1 cellular context compared by ENCODE assay signal in the genomic region with DNA sequence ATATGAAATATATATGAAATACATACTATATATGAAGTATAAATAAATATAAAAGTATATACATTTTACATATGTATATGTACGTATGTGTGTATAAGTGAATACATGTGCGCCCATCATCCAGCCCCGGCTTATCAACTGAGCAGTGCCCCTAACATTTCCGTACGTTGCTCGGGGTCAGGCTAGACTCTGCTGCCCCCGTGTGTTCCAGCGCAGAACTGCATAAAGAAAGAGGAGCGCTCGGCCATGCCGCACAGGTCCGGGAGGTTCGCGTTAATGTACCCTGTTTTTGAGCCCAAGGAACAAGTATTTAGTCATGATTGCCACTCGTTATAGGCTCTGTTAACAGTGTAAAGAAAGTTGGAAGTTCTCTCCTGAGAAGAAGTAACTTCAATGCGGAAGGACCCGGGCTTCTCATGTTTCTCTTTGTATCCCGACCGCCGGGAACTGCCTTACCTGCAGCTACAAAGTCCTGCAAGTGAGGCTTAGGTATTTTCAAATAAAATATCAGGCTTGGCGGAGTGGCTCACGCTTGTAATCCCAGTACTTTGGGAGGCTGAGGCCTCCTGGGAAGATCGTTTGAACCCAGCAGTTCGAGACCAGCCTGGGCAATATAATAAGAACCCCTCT.
TF ChIP-seq lines count a peak whose summit lies in the region.

No MANE protein-coding gene starts in this region.

TF ChIP-seq in HepG2, 621 proteins besides CTCF, POLR2A, EP300 and RAD21 (continued from another document and continues in another):
- TF ChIP-seq ZBTB33 (CRISPR knock-in tag; IDR thresholded peaks at IDR 0.05) (no peak), ZNF256 (CRISPR knock-in tag; conservative IDR thresholded peaks at IDR 0.05) (no peak), SMC3 (IDR thresholded peaks at IDR 0.05; ENCODE audit: low read length) (peak; percentile 82), ZNF501 (CRISPR knock-in tag; IDR thresholded peaks at IDR 0.05) (peak; percentile 16; the same call in 1 of the 2 replicates), ZBTB7A (CRISPR knock-in tag; IDR thresholded peaks at IDR 0.05) (no peak), ESRRA (CRISPR knock-in tag; IDR thresholded peaks at IDR 0.05; ENCODE audit: low read depth) (no peak), SMAD3 (CRISPR knock-in tag; IDR thresholded peaks at IDR 0.05) (0 out of 2 replicates have a peak, but pooled peaks have one; percentile 27), ZNF639 (CRISPR knock-in tag; conservative IDR thresholded peaks at IDR 0.05) (no peak), THYN1 (CRISPR knock-in tag; IDR thresholded peaks at IDR 0.05; ENCODE audit: borderline replicate concordance, low read depth) (no peak), MYPOP (CRISPR knock-in tag; IDR thresholded peaks at IDR 0.05) (no peak), SAP130 (CRISPR knock-in tag; IDR thresholded peaks at IDR 0.05; ENCODE audit: low read depth) (no peak), POGZ (CRISPR knock-in tag; IDR thresholded peaks at IDR 0.05) (0 out of 2 replicates have a peak, but pooled peaks have one; percentile 22), ZBTB34 (CRISPR knock-in tag; IDR thresholded peaks at IDR 0.05) (no peak), KLF6 (CRISPR knock-in tag; IDR thresholded peaks at IDR 0.05) (no peak), ZNF746 (CRISPR knock-in tag; IDR thresholded peaks at IDR 0.05) (no peak), ZMAT3 (CRISPR knock-in tag; conservative IDR thresholded peaks at IDR 0.05) (no peak), ZFP36L2 (CRISPR knock-in tag; IDR thresholded peaks at IDR 0.05) (no peak), TCF12 (IDR thresholded peaks at IDR 0.05) (no peak), TCF12 (CRISPR knock-in tag; IDR thresholded peaks at IDR 0.05) (no peak), NCOR1 (IDR thresholded peaks at IDR 0.05; ENCODE audit: borderline replicate concordance, low read length) (no peak), ZNF121 (CRISPR knock-in tag; IDR thresholded peaks at IDR 0.05) (no peak), ZNF546 (CRISPR knock-in tag; conservative IDR thresholded peaks at IDR 0.05) (no peak), CREM (IDR thresholded peaks at IDR 0.05) (no peak), CREM (CRISPR knock-in tag; IDR thresholded peaks at IDR 0.05) (no peak), MATR3 (CRISPR knock-in tag; IDR thresholded peaks at IDR 0.05) (no peak), ELF3 (CRISPR knock-in tag; IDR thresholded peaks at IDR 0.05) (peak; percentile 21; the same call in 1 of the 2 replicates), MLXIP (CRISPR knock-in tag; IDR thresholded peaks at IDR 0.05; ENCODE audit: borderline replicate concordance) (no peak), ZFY (CRISPR knock-in tag; IDR thresholded peaks at IDR 0.05) (no peak), ZSCAN21 (CRISPR knock-in tag; IDR thresholded peaks at IDR 0.05; ENCODE audit: borderline replicate concordance) (no peak), ATF1 (CRISPR knock-in tag; IDR thresholded peaks at IDR 0.05) (no peak), GATAD2A (CRISPR knock-in tag; IDR thresholded peaks at IDR 0.05) (peak; percentile 44; the same call in 1 of the 2 replicates), SP2 (CRISPR knock-in tag; IDR thresholded peaks at IDR 0.05) (no peak), ZNF441 (CRISPR knock-in tag; IDR thresholded peaks at IDR 0.05; ENCODE audit: borderline replicate concordance) (no peak), YEATS4 (CRISPR knock-in tag; IDR thresholded peaks at IDR 0.05; ENCODE audit: borderline replicate concordance) (no peak), IKZF1 (IDR thresholded peaks at IDR 0.05) (no peak)
- TF ChIP-seq, protein P1, sequence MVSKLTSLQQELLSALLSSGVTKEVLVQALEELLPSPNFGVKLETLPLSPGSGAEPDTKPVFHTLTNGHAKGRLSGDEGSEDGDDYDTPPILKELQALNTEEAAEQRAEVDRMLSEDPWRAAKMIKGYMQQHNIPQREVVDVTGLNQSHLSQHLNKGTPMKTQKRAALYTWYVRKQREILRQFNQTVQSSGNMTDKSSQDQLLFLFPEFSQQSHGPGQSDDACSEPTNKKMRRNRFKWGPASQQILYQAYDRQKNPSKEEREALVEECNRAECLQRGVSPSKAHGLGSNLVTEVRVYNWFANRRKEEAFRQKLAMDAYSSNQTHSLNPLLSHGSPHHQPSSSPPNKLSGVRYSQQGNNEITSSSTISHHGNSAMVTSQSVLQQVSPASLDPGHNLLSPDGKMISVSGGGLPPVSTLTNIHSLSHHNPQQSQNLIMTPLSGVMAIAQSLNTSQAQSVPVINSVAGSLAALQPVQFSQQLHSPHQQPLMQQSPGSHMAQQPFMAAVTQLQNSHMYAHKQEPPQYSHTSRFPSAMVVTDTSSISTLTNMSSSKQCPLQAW (CRISPR knock-in tag; IDR thresholded peaks at IDR 0.05): 0 out of 2 replicates have a peak, but pooled peaks have one; percentile 47
- TF ChIP-seq, protein P2, sequence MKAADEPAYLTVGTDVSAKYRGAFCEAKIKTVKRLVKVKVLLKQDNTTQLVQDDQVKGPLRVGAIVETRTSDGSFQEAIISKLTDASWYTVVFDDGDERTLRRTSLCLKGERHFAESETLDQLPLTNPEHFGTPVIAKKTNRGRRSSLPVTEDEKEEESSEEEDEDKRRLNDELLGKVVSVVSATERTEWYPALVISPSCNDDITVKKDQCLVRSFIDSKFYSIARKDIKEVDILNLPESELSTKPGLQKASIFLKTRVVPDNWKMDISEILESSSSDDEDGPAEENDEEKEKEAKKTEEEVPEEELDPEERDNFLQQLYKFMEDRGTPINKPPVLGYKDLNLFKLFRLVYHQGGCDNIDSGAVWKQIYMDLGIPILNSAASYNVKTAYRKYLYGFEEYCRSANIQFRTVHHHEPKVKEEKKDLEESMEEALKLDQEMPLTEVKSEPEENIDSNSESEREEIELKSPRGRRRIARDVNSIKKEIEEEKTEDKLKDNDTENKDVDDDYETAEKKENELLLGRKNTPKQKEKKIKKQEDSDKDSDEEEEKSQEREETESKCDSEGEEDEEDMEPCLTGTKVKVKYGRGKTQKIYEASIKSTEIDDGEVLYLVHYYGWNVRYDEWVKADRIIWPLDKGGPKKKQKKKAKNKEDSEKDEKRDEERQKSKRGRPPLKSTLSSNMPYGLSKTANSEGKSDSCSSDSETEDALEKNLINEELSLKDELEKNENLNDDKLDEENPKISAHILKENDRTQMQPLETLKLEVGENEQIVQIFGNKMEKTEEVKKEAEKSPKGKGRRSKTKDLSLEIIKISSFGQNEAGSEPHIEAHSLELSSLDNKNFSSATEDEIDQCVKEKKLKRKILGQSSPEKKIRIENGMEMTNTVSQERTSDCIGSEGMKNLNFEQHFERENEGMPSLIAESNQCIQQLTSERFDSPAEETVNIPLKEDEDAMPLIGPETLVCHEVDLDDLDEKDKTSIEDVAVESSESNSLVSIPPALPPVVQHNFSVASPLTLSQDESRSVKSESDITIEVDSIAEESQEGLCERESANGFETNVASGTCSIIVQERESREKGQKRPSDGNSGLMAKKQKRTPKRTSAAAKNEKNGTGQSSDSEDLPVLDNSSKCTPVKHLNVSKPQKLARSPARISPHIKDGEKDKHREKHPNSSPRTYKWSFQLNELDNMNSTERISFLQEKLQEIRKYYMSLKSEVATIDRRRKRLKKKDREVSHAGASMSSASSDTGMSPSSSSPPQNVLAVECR (CRISPR knock-in tag; IDR thresholded peaks at IDR 0.05; ENCODE audit: borderline replicate concordance): no peak
- TF ChIP-seq, protein P3, sequence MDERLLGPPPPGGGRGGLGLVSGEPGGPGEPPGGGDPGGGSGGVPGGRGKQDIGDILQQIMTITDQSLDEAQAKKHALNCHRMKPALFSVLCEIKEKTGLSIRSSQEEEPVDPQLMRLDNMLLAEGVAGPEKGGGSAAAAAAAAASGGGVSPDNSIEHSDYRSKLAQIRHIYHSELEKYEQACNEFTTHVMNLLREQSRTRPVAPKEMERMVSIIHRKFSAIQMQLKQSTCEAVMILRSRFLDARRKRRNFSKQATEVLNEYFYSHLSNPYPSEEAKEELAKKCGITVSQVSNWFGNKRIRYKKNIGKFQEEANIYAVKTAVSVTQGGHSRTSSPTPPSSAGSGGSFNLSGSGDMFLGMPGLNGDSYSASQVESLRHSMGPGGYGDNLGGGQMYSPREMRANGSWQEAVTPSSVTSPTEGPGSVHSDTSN (CRISPR knock-in tag; IDR thresholded peaks at IDR 0.05): no peak
- TF ChIP-seq, protein P4, sequence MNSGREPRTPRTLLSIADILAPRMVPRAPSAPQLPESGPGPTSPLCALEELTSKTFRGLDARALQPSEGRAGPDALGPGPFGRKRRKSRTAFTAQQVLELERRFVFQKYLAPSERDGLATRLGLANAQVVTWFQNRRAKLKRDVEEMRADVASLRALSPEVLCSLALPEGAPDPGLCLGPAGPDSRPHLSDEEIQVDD (CRISPR knock-in tag; IDR thresholded peaks at IDR 0.05; ENCODE audit: borderline replicate concordance): no peak
- TF ChIP-seq, protein P5, sequence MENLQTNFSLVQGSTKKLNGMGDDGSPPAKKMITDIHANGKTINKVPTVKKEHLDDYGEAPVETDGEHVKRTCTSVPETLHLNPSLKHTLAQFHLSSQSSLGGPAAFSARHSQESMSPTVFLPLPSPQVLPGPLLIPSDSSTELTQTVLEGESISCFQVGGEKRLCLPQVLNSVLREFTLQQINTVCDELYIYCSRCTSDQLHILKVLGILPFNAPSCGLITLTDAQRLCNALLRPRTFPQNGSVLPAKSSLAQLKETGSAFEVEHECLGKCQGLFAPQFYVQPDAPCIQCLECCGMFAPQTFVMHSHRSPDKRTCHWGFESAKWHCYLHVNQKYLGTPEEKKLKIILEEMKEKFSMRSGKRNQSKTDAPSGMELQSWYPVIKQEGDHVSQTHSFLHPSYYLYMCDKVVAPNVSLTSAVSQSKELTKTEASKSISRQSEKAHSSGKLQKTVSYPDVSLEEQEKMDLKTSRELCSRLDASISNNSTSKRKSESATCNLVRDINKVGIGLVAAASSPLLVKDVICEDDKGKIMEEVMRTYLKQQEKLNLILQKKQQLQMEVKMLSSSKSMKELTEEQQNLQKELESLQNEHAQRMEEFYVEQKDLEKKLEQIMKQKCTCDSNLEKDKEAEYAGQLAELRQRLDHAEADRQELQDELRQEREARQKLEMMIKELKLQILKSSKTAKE (CRISPR knock-in tag; IDR thresholded peaks at IDR 0.05; ENCODE audit: borderline replicate concordance): no peak
